ENCODE assay signal across 1 cellular context in genomic region chr2:213016984-213017351, GRCh38.
TF ChIP-seq lines count a peak whose summit lies in the region.

No MANE protein-coding gene starts in this region.

TF ChIP-seq in GM12878, 131 proteins besides CTCF, POLR2A, EP300 and RAD21 (continued from another document):
- no peak for TF ChIP-seq BCL3 (IDR thresholded peaks at IDR 0.05; ENCODE audit: borderline replicate concordance, insufficient read depth, low read depth, low read length, poor library complexity, severe bottlenecking)
- TF ChIP-seq RELB (IDR thresholded peaks at IDR 0.05; ENCODE audit: low read depth), result no peak
- no peak for TF ChIP-seq ATF3 (IDR thresholded peaks at IDR 0.05; ENCODE audit: borderline replicate concordance, extremely low read depth, low read depth, low read length)
- TF ChIP-seq ETV6 (conservative IDR thresholded peaks at IDR 0.05 in 1 of 2, IDR thresholded peaks at IDR 0.05 in 1 of 2; ENCODE audit: borderline replicate concordance in 1 of 2, low read depth in 1 of 2), result no peak
- TF ChIP-seq MAX (IDR thresholded peaks at IDR 0.05; ENCODE audit: low read depth, low read length), result no peak
- TF ChIP-seq MEF2B (IDR thresholded peaks at IDR 0.05; ENCODE audit: partially characterized antibody, poor library complexity, severe bottlenecking), result no peak
- TF ChIP-seq ZNF207 (IDR thresholded peaks at IDR 0.05; ENCODE audit: borderline replicate concordance), result no peak
- TF ChIP-seq TCF7 (IDR thresholded peaks at IDR 0.05; ENCODE audit: borderline replicate concordance), result no peak
- TF ChIP-seq NRF1 (conservative IDR thresholded peaks at IDR 0.05; ENCODE audit: low read depth, low read length), result no peak
- 0 out of 2 replicates have a peak, but pooled peaks have one; percentile 3 for TF ChIP-seq IKZF1 (conservative IDR thresholded peaks at IDR 0.05)
- TF ChIP-seq SRF (IDR thresholded peaks at IDR 0.05; ENCODE audit: low read depth in 2 of 2, low read length in 2 of 2), result no peak
- TF ChIP-seq FOXM1 (IDR thresholded peaks at IDR 0.05; ENCODE audit: low read depth, low read length), result no peak
- peak; percentile 77 for TF ChIP-seq MLLT1 (IDR thresholded peaks at IDR 0.05)
- TF ChIP-seq LARP7 (IDR thresholded peaks at IDR 0.05), result no peak
- no peak for TF ChIP-seq ATF7 (IDR thresholded peaks at IDR 0.05; ENCODE audit: low read depth)
- TF ChIP-seq ASH2L (IDR thresholded peaks at IDR 0.05; ENCODE audit: borderline replicate concordance, low read depth), result no peak
- no peak for TF ChIP-seq CHD4 (IDR thresholded peaks at IDR 0.05)
- TF ChIP-seq CEBPZ (IDR thresholded peaks at IDR 0.05; ENCODE audit: low read depth, low read length), result no peak
- TF ChIP-seq SIX5 (IDR thresholded peaks at IDR 0.05; ENCODE audit: low read depth, low read length, severe bottlenecking), result no peak
- peak; percentile 63 for TF ChIP-seq SMAD1 (IDR thresholded peaks at IDR 0.05; ENCODE audit: low read depth, partially characterized antibody)
